In the genomic region with DNA sequence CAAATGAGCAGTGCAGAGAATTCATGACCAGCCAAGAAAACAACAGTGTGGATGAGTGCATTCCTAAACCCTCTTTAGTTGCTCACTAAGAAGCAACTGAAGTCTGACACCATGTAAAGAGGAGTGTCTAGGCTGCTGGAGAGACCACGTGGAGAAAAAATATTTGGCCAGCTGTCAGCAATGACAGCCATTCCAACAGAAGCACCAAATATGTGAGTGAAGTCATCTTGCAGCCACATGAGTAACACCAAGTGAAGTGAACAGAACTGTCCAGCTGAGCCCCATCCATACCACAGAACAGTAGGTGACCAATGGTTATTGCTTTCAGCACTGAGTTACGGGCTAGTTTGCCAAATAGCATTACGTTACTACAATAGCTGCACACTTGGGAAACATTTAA, we compare ENCODE assay signal across 16 cellular contexts.
DNase-seq lines count a peak whose midpoint lies in the region; ATAC-seq and TF ChIP-seq lines count a peak whose summit lies in the region.
"Had no signal": no experiment of that assay in that cellular context is flagged by ENCODE, and none has a peak within 500 bp of the region (broad histone marks: within the 10 kb centered on the region; RNA-seq: fewer than 3 reads in every experiment).

No MANE protein-coding gene starts in this region.

- H3K79me1 ChIP-seq in mesendoderm (ENCODE audit: low read length): no peaks in the 10 kb centered on the region

- H2BK15ac ChIP-seq in mesendoderm (replicated peaks; ENCODE audit: low read depth): no peak overlapping the region

- H3K4me1 Mint-ChIP-seq in HFFc6 (ENCODE audit: low read depth): no peaks in the 10 kb centered on the region
- H3K4me1 Mint-ChIP-seq: activated naive CD8-positive, alpha-beta T cell treated with anti-CD3 and anti-CD28 coated beads, Interleukin-2, amount 50 U/mL, for 24 hours had no signal

- H3K36me3 Mint-ChIP-seq in HFFc6 (ENCODE audit: low read depth): no peaks in the 10 kb centered on the region

- no peak overlapping the region for H3K56ac ChIP-seq in mesendoderm (ENCODE audit: low read length)

- H3K27ac ChIP-seq in left lung (no peak overlapping the region), mesendoderm (ENCODE audit: low read depth, low read length) (no peak overlapping the region)
- H3K27ac ChIP-seq: C4-2B, prostate gland had no signal

- DNase-seq in AG10803 (ENCODE audit: low read depth): peak; percentile 98
- DNase-seq in HFFc6: peak; percentile 9
- DNase-seq in astrocyte of the spinal cord (ENCODE audit: low read depth, low spot score): peak; percentile 98
- DNase-seq in left lung: no peak
- no peak for DNase-seq in mesendoderm
- DNase-seq in NCI-H1092 treated with DMSO at 0.1 percent for 48 hours (lab: John Stamatoyannopoulos, UW): no peak
- DNase-seq in stimulated activated CD4-positive, alpha-beta T cell treated with anti-CD3 and anti-CD28 coated beads, Interleukin-12 subunit alpha, Interleukin-12 subunit beta, amount 100 ng/mL, for 4 hours: no peak
- DNase-seq: activated CD4-positive, CD25-positive, alpha-beta regulatory T cell; activated CD8-positive, alpha-beta memory T cell treated with anti-CD3 and anti-CD28 coated beads, Interleukin-2, amount 50 U/mL, for 4 hours; activated naive CD8-positive, alpha-beta T cell treated with anti-CD3 and anti-CD28 coated beads, Interleukin-2, amount 50 U/mL, for 24 hours; stimulated activated CD4-positive, alpha-beta T cell treated with anti-CD3 and anti-CD28 coated beads, Interleukin-1b, Interleukin-23, amount 100 ng/mL, for 48 hours had no signal

- no peak overlapping the region for H3K4me2 ChIP-seq in mesendoderm (ENCODE audit: low read length)

- H2BK120ac ChIP-seq in mesendoderm (ENCODE audit: low read depth, low read length): no peak overlapping the region

- no peaks in the 10 kb centered on the region for H3K36me3 ChIP-seq in left lung
- H3K36me3 ChIP-seq in mesendoderm (ENCODE audit: control insufficient read depth, insufficient read depth, low read length): no peaks in the 10 kb centered on the region
- H3K36me3 ChIP-seq: prostate gland had no signal

- no peak overlapping the region for H2AK5ac ChIP-seq in mesendoderm (ENCODE audit: low read length)

- in situ Hi-C loops in astrocyte of the spinal cord (cut with HindIII; ENCODE audit: low sequenced_read_pairs): no loop called here

- H3K9me3 ChIP-seq in left lung: no peaks in the 10 kb centered on the region
- H3K9me3 ChIP-seq: prostate gland had no signal

- peak; percentile 18 for ATAC-seq in left lung
- ATAC-seq in GM19395 (IDR thresholded peaks at IDR 0.05; ENCODE audit: unreplicated experiment): no peak
- ATAC-seq: activated naive CD8-positive, alpha-beta T cell treated with anti-CD3 and anti-CD28 coated beads, Interleukin-2, amount 50 U/mL, for 24 hours; esophagus mucosa; HCT116 had no signal

- H3K18ac ChIP-seq in mesendoderm (ENCODE audit: low read length): no peak overlapping the region

- H3K4me3 Mint-ChIP-seq in HFFc6: no peak overlapping the region
- H3K4me3 Mint-ChIP-seq: activated naive CD8-positive, alpha-beta T cell treated with anti-CD3 and anti-CD28 coated beads, Interleukin-2, amount 50 U/mL, for 24 hours had no signal

- no peak overlapping the region for H3K27ac Mint-ChIP-seq in HFFc6
- H3K27ac Mint-ChIP-seq: activated naive CD8-positive, alpha-beta T cell treated with anti-CD3 and anti-CD28 coated beads, Interleukin-2, amount 50 U/mL, for 24 hours had no signal

- H3K79me2 ChIP-seq in mesendoderm (ENCODE audit: control insufficient read depth, insufficient read depth, low read length): no peaks in the 10 kb centered on the region

- no peak overlapping the region for H3K23ac ChIP-seq in mesendoderm (ENCODE audit: low read length)

- no peak overlapping the region for H3K9ac ChIP-seq in mesendoderm (ENCODE audit: low read length)

- no peak overlapping the region for H2BK5ac ChIP-seq in mesendoderm (ENCODE audit: low read length)

- H3K4me1 ChIP-seq in left lung (no peaks in the 10 kb centered on the region), mesendoderm (ENCODE audit: control insufficient read depth, low read depth, low read length) (no peaks in the 10 kb centered on the region)
- H3K4me1 ChIP-seq: prostate gland had no signal

- H3K27me3 ChIP-seq in left lung (no peaks in the 10 kb centered on the region), mesendoderm (ENCODE audit: insufficient read depth, low read length, poor library complexity) (no peaks in the 10 kb centered on the region)

- H3K27me3 Mint-ChIP-seq in HFFc6 (ENCODE audit: insufficient read depth): no peaks in the 10 kb centered on the region

- no peak overlapping the region for H4K5ac ChIP-seq in mesendoderm (ENCODE audit: low read length)

- H3K4me3 ChIP-seq in AG10803 (ENCODE audit: low read length): no peak overlapping the region
- no peak overlapping the region for H3K4me3 ChIP-seq in astrocyte of the spinal cord (ENCODE audit: low read depth, low read length)
- no peak overlapping the region for H3K4me3 ChIP-seq in left lung
- H3K4me3 ChIP-seq in mesendoderm (ENCODE audit: low read length): no peak overlapping the region
- H3K4me3 ChIP-seq: prostate gland had no signal

- H3K9me3 Mint-ChIP-seq in HFFc6: peaks cover 44% of the 10 kb centered on the region
- H3K9me3 Mint-ChIP-seq: activated naive CD8-positive, alpha-beta T cell treated with anti-CD3 and anti-CD28 coated beads, Interleukin-2, amount 50 U/mL, for 24 hours had no signal

- intact Hi-C loops in left lung (cut with DNase I): no loop called here

- no peak overlapping the region for H4K8ac ChIP-seq in mesendoderm (ENCODE audit: low read depth, low read length)

- WGBS in mesendoderm (ENCODE audit: extremely low coverage, insufficient coverage, low lambda C conversion rate): no CpG with 5 or more reads among the region's 3 CpGs

- TF ChIP-seq CTCF in AG10803 (conservative IDR thresholded peaks at IDR 0.05; ENCODE audit: low read length) (no peak), HFFc6 (IDR thresholded peaks at IDR 0.05) (no peak), astrocyte of the spinal cord (IDR thresholded peaks at IDR 0.05; ENCODE audit: low read depth, low read length) (no peak), left lung (IDR thresholded peaks at IDR 0.05) (no peak)

- no peak overlapping the region for H3K4ac ChIP-seq in mesendoderm (ENCODE audit: low read depth, low read length)

Comparison
In these comparisons a context has a peak if more than half of its experiments do, and no peak if none do; other contexts are left out.
1. DNase-seq: peak in AG10803 (single experiment), HFFc6 (single experiment) and astrocyte of the spinal cord (single experiment); none in left lung (0 of 2), mesendoderm (single experiment), NCI-H1092 treated with DMSO at 0.1 percent for 48 hours (single experiment) and stimulated activated CD4-positive, alpha-beta T cell treated with anti-CD3 and anti-CD28 coated beads, Interleukin-12 subunit alpha, Interleukin-12 subunit beta, amount 100 ng/mL, for 4 hours (single experiment).